13 cellular contexts compared by ENCODE assay signal in genomic region chr4:148284526-148285193, GRCh38.
DNase-seq lines count a peak whose midpoint lies in the region; ATAC-seq and TF ChIP-seq lines count a peak whose summit lies in the region.
"Had no signal": no experiment of that assay in that cellular context is flagged by ENCODE, and none has a peak within 500 bp of the region (broad histone marks: within the 10 kb centered on the region; RNA-seq: fewer than 3 reads in every experiment).

No MANE protein-coding gene starts in this region.

- TF ChIP-seq POLR2A in Peyer's patch (IDR thresholded peaks at IDR 0.05), result no peak

- H3K9me3 ChIP-seq in H9 (ENCODE audit: control insufficient read depth, low read depth, low read length) (no peaks in the 10 kb centered on the region), neural progenitor cell (ENCODE audit: low read depth) (no peaks in the 10 kb centered on the region), Peyer's patch (no peaks in the 10 kb centered on the region)
- H3K9me3 ChIP-seq: SJSA1 had no signal

- no peak overlapping the region for H4K91ac ChIP-seq in H9 (ENCODE audit: insufficient read length, low read depth, low read length)

- H3K4me2 ChIP-seq in H9 (ENCODE audit: insufficient read depth, insufficient read length, low read length) (no peak overlapping the region), neural progenitor cell (no peak overlapping the region)

- no peak overlapping the region for H3K4me3 Mint-ChIP-seq in H9
- H3K4me3 Mint-ChIP-seq in neural progenitor cell, result no peak overlapping the region
- H3K4me3 Mint-ChIP-seq: activated CD4-positive, alpha-beta T cell treated with anti-CD3 and anti-CD28 coated beads for 36 hours; stimulated activated naive CD8-positive, alpha-beta T cell treated with anti-CD3 and anti-CD28 coated beads, Interleukin-15, Interleukin-2, amounts not matched to agents 100 ng/mL and 50 ng/mL, for 24 hours had no signal

- H3K4me3 ChIP-seq in neural progenitor cell (no peak overlapping the region), Peyer's patch (no peak overlapping the region)
- H3K4me3 ChIP-seq: SJSA1 had no signal

- H3K14ac ChIP-seq in H9 (ENCODE audit: insufficient read depth, low read length), result no peak overlapping the region

- no peak overlapping the region for H2AK5ac ChIP-seq in H9 (ENCODE audit: insufficient read length, low read length)

- H3K56ac ChIP-seq in H9 (ENCODE audit: insufficient read length, low read depth, low read length), result no peak overlapping the region

- H3K36me3 ChIP-seq in neural progenitor cell (no peaks in the 10 kb centered on the region), Peyer's patch (no peaks in the 10 kb centered on the region)
- H3K36me3 ChIP-seq: SJSA1 had no signal

- no peak overlapping the region for H2BK5ac ChIP-seq in H9 (ENCODE audit: insufficient read length, low read length)

- H3K79me1 ChIP-seq in H9 (ENCODE audit: insufficient read depth, low read depth, low read length, poor library complexity, severe bottlenecking), result no peaks in the 10 kb centered on the region

- no peaks in the 10 kb centered on the region for H3K4me1 ChIP-seq in H9 (ENCODE audit: insufficient read depth, low read length)
- H3K4me1 ChIP-seq in foreskin keratinocyte, result no peaks in the 10 kb centered on the region
- peaks cover 2% of the 10 kb centered on the region for H3K4me1 ChIP-seq in neural progenitor cell
- peaks cover 0 to 21% (median 1%) of the 10 kb centered on the region in 4 donors for H3K4me1 ChIP-seq in Peyer's patch
- H3K4me1 ChIP-seq: SJSA1 had no signal

- no peak overlapping the region for H3K27ac Mint-ChIP-seq in H9
- H3K27ac Mint-ChIP-seq in neural progenitor cell, result no peak overlapping the region
- H3K27ac Mint-ChIP-seq: activated CD4-positive, alpha-beta T cell treated with anti-CD3 and anti-CD28 coated beads for 36 hours had no signal

- no peaks in the 10 kb centered on the region for H3K23me2 ChIP-seq in H9 (ENCODE audit: insufficient read length, low read depth, low read length, poor library complexity, severe bottlenecking)

- H3K4me1 Mint-ChIP-seq in H9, result peaks cover 0 to 2% of the 10 kb centered on the region in 2 experiments; a peak in 3 of 4 replicates
- H3K4me1 Mint-ChIP-seq in neural progenitor cell, result peaks cover 5% of the 10 kb centered on the region

- H4K20me1 ChIP-seq in H9 (ENCODE audit: control insufficient read depth, insufficient read depth, insufficient read length) (no peaks in the 10 kb centered on the region), neural progenitor cell (ENCODE audit: low read depth) (no peaks in the 10 kb centered on the region)

- H2BK12ac ChIP-seq in H9 (ENCODE audit: insufficient read length, low read depth, low read length), result no peak overlapping the region

- H3K4ac ChIP-seq in H9 (ENCODE audit: low read depth, low read length), result no peak overlapping the region

- H4K5ac ChIP-seq in H9 (ENCODE audit: insufficient read length, low read depth, low read length), result no peak overlapping the region

- no peak for ATAC-seq in foreskin keratinocyte
- ATAC-seq: activated CD4-positive, alpha-beta T cell treated with anti-CD3 and anti-CD28 coated beads for 36 hours had no signal

- no peak overlapping the region for H3K18ac ChIP-seq in H9 (ENCODE audit: insufficient read length, low read depth, low read length)

- no peak overlapping the region for H2BK20ac ChIP-seq in H9 (ENCODE audit: low read depth, low read length, poor library complexity, severe bottlenecking)

- TF ChIP-seq CTCF in H9 (conservative IDR thresholded peaks at IDR 0.05) (peak; percentile 43), foreskin keratinocyte (conservative IDR thresholded peaks at IDR 0.05) (peak; percentile 29), neural progenitor cell (IDR thresholded peaks at IDR 0.05) (peak; percentile 35), Peyer's patch (IDR thresholded peaks at IDR 0.05) (peak in 3 of 6 experiments; percentile 29 to 52 (median 42))

- no peak overlapping the region for H3K27ac ChIP-seq in H9 (ENCODE audit: insufficient read length, low read depth, low read length)
- H3K27ac ChIP-seq in foreskin keratinocyte, result no peak overlapping the region
- H3K27ac ChIP-seq in neural progenitor cell, result no peak overlapping the region
- H3K27ac ChIP-seq in Peyer's patch, result peak overlapping the region in 2 of 4 donors; percentile 22 to 60
- H3K27ac ChIP-seq: SJSA1 had no signal

- H3K36me3 Mint-ChIP-seq in H9 (ENCODE audit: insufficient read depth in 1 of 3, low read depth in 3 of 3) (no peaks in the 10 kb centered on the region), neural progenitor cell (no peaks in the 10 kb centered on the region)

- H3K9ac ChIP-seq in H9 (ENCODE audit: extremely low read depth, insufficient read length, low read length), result no peak overlapping the region
- no peak overlapping the region for H3K9ac ChIP-seq in neural progenitor cell

- no peaks in the 10 kb centered on the region for H3K27me3 ChIP-seq in H9 (ENCODE audit: insufficient read depth, low read length)
- H3K27me3 ChIP-seq in foreskin keratinocyte, result no peaks in the 10 kb centered on the region
- H3K27me3 ChIP-seq in neural progenitor cell, result no peaks in the 10 kb centered on the region
- H3K27me3 ChIP-seq in Peyer's patch, result no peaks in the 10 kb centered on the region
- H3K27me3 ChIP-seq: SJSA1 had no signal

- H2BK15ac ChIP-seq in H9 (ENCODE audit: low read depth, low read length), result no peak overlapping the region

- H3F3A ChIP-seq in neural progenitor cell (ENCODE audit: low read depth), result no peaks in the 10 kb centered on the region

- no peak overlapping the region for H2AFZ ChIP-seq in H9 (ENCODE audit: low read length)
- H2AFZ ChIP-seq in neural progenitor cell (replicated peaks), result no peak overlapping the region

- no peaks in the 10 kb centered on the region for H3K9me3 Mint-ChIP-seq in H9
- no peaks in the 10 kb centered on the region for H3K9me3 Mint-ChIP-seq in neural progenitor cell
- H3K9me3 Mint-ChIP-seq: stimulated activated naive CD8-positive, alpha-beta T cell treated with anti-CD3 and anti-CD28 coated beads, Interleukin-15, Interleukin-2, amounts not matched to agents 100 ng/mL and 50 ng/mL, for 24 hours had no signal

- no CpG with 5 or more reads among the region's 3 CpGs for WGBS in H9 (ENCODE audit: extremely low coverage, insufficient read length, low lambda C conversion rate)

- no peak for DNase-seq in H9
- DNase-seq in SK-N-DZ (ENCODE audit: low spot score), result peak; percentile 21
- no peak for DNase-seq in foreskin keratinocyte
- DNase-seq in neural progenitor cell (ENCODE audit: low spot score), result peak; percentile 8
- DNase-seq in NCI-H2171 treated with DMSO at 0.1 percent for 48 hours (lab: John Stamatoyannopoulos, UW), result no peak
- DNase-seq in AML-193 (lab: John Stamatoyannopoulos, UW), result no peak
- DNase-seq in Peyer's patch, result no peak
- DNase-seq in HUDEP-2 (lab: John Stamatoyannopoulos, UW; ENCODE audit: unreplicated experiment in 76 of 76), result no peak
- DNase-seq: activated CD4-positive, alpha-beta T cell treated with anti-CD3 and anti-CD28 coated beads for 36 hours; activated effector memory CD4-positive, alpha-beta T cell treated with anti-CD3 and anti-CD28 coated beads, Interleukin-2, amount 50 U/mL, for 16 hours; NCI-H345 had no signal

- H3K27me3 Mint-ChIP-seq in H9 (ENCODE audit: low read depth), result no peaks in the 10 kb centered on the region
- no peaks in the 10 kb centered on the region for H3K27me3 Mint-ChIP-seq in neural progenitor cell (ENCODE audit: insufficient read depth, low read depth)
- H3K27me3 Mint-ChIP-seq: activated CD4-positive, alpha-beta T cell treated with anti-CD3 and anti-CD28 coated beads for 36 hours; stimulated activated naive CD8-positive, alpha-beta T cell treated with anti-CD3 and anti-CD28 coated beads, Interleukin-15, Interleukin-2, amounts not matched to agents 100 ng/mL and 50 ng/mL, for 24 hours had no signal

- no peaks in the 10 kb centered on the region for H3K79me2 ChIP-seq in H9 (ENCODE audit: insufficient read depth, low read length)
- H3K79me2 ChIP-seq in neural progenitor cell (ENCODE audit: low read depth), result no peaks in the 10 kb centered on the region

- H3T11ph ChIP-seq in H9 (ENCODE audit: low read length), result no peak overlapping the region

- no peak overlapping the region for H4K8ac ChIP-seq in H9 (replicated peaks; ENCODE audit: insufficient read length, low read depth, low read length)

- no peak overlapping the region for H2BK120ac ChIP-seq in H9 (ENCODE audit: low read depth, low read length, poor library complexity, severe bottlenecking)

- no peak overlapping the region for H3K23ac ChIP-seq in H9 (ENCODE audit: insufficient read length, low read depth, low read length)

Comparison
In these comparisons a context has a peak if more than half of its experiments do, and no peak if none do; other contexts are left out.
1. DNase-seq: peak in SK-N-DZ (single experiment) and neural progenitor cell (single experiment); none in H9 (single experiment), foreskin keratinocyte (0 of 2), NCI-H2171 treated with DMSO at 0.1 percent for 48 hours (single experiment), AML-193 (0 of 2), Peyer's patch (0 of 3) and HUDEP-2 (0 of 76).